8 cellular contexts compared by ENCODE assay signal in the genomic region with DNA sequence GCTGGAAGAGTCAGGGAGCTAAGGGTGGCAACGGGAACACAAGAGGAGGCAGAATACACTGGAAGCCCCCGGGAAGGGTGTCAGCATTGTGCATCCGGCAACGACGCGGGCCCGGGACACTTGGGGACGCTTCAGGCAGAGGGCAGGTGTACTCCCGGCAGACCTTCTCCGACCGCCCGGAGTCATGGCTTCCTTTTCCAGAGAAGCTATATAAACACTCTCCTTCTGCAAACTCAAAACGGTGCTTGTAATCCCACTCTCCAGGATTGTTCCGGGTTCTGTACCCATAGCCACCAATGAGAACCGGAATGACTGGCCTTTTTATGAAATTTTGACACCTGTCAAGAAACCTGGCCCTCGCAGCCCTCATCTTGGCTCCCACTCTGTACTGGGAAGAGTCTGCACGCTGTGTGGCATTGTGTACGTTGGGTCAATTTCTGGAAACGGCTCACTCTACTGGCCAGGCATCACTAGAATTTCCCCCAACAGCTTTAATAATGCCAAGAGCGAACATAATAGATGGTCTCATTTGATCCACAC.
DNase-seq lines count a peak whose midpoint lies in the region; ATAC-seq and TF ChIP-seq lines count a peak whose summit lies in the region.

No MANE protein-coding gene starts in this region.

- H3K27me3 ChIP-seq in HL-60 (ENCODE audit: insufficient read depth, poor library complexity, severe bottlenecking) (peaks cover 10% of the 10 kb centered on the region), muscle layer of colon (ENCODE audit: control insufficient read depth in 1 of 2, insufficient read depth in 2 of 2, low read length in 2 of 2) (no peaks in the 10 kb centered on the region)

- no peaks in the 10 kb centered on the region for H3K9me3 ChIP-seq in muscle layer of colon (ENCODE audit: low read length)

- TF ChIP-seq CTCF in AG10803 (conservative IDR thresholded peaks at IDR 0.05; ENCODE audit: low read length), result no peak
- TF ChIP-seq CTCF in HL-60 (IDR thresholded peaks at IDR 0.05; ENCODE audit: insufficient read depth, low read length), result no peak
- no peak for TF ChIP-seq CTCF in coronary artery (IDR thresholded peaks at IDR 0.05)
- no peak for TF ChIP-seq CTCF in GM10266 (IDR thresholded peaks at IDR 0.05; ENCODE audit: control insufficient read depth, insufficient read depth, low read depth, missing control alignments)

- H3K4me1 ChIP-seq in muscle layer of colon (ENCODE audit: insufficient read depth, low read length), result peaks cover 8% of the 10 kb centered on the region

- DNase-seq in AG10803 (ENCODE audit: low read depth) (no peak), HL-60 (ENCODE audit: low read depth in 1 of 2, low spot score in 1 of 2) (no peak), coronary artery (ENCODE audit: low spot score) (no peak), NCI-H2196 (lab: John Stamatoyannopoulos, UW; ENCODE audit: unreplicated experiment) (no peak), GM10266 (ENCODE audit: extremely low spot score) (no peak), NCI-H226 (no peak)

- H3K36me3 ChIP-seq in muscle layer of colon (ENCODE audit: insufficient read depth, low read length), result no peaks in the 10 kb centered on the region

- ATAC-seq in GM19023 (IDR thresholded peaks at IDR 0.05; ENCODE audit: unreplicated experiment), result no peak

- H3K27ac ChIP-seq in HL-60 (replicated peaks) (no peak overlapping the region), coronary artery (peak overlapping the region; percentile 2 to 59), muscle layer of colon (ENCODE audit: low read depth, low read length) (peak overlapping the region; percentile 35)

- H3K9ac ChIP-seq in muscle layer of colon (ENCODE audit: low read length), result peak overlapping the region; percentile 45

- H3K4me3 ChIP-seq in AG10803 (ENCODE audit: low read length), result peak overlapping the region; percentile 86
- peak overlapping the region; percentile 27 for H3K4me3 ChIP-seq in HL-60 (replicated peaks; ENCODE audit: insufficient read depth, low read length)
- H3K4me3 ChIP-seq in coronary artery, result peak overlapping the region; percentile 87
- peak overlapping the region; percentile 59 to 68 for H3K4me3 ChIP-seq in muscle layer of colon (ENCODE audit: low read depth in 1 of 2, low read length in 2 of 2)

Comparison
In these comparisons a context has a peak if more than half of its experiments do, and no peak if none do; other contexts are left out.
1. H3K4me3 ChIP-seq: peak in every context shown above with its lines; median percentile 87 in coronary artery; 86 in AG10803; 64 in muscle layer of colon; 27 in HL-60.